In genomic region chr16:72043539-72043938, GRCh38 we compare ENCODE assay signal across 1 cellular context.
A peak's percentile ranks its signal among the peaks of the same experiment; 100 is the strongest.
TF ChIP-seq lines count a peak whose summit lies in the region.

No MANE protein-coding gene starts in this region.

TF ChIP-seq in HepG2, 621 proteins besides CTCF, POLR2A, EP300 and RAD21:
- peak; percentile 92 for TF ChIP-seq ZNF121 (CRISPR knock-in tag; IDR thresholded peaks at IDR 0.05)
- TF ChIP-seq ZNF547 (CRISPR knock-in tag; IDR thresholded peaks at IDR 0.05) = 0 out of 2 replicates have a peak, but pooled peaks have one; percentile 22
- TF ChIP-seq GMEB1 (CRISPR knock-in tag; IDR thresholded peaks at IDR 0.05; ENCODE audit: borderline replicate concordance) = 0 out of 2 replicates have a peak, but pooled peaks have one; percentile 23
- TF ChIP-seq ZNF275 (CRISPR knock-in tag; IDR thresholded peaks at IDR 0.05; ENCODE audit: borderline replicate concordance) = no peak
TF ChIP-seq in HepG2: peak in this region for 3.
